19 cellular contexts compared by ENCODE assay signal in the genomic region with DNA sequence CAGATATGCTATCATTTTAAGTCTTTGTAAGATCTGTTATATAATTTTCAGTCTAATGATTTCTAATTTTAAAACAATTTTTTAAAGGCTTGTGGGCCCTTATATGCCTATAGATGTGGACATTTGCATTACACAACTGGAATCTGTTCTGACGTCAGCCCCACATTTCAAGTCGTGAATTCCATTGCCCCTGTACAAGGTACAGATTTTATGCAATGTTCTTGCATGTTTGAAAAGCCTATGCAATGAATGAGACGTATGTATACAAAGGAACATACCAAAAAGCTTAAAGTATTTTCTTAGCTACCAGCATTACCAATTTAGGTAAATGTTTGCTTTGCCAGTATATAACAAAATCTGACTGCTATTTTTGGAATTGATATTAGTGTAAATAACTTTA.
DNase-seq lines count a peak whose midpoint lies in the region; TF ChIP-seq lines count a peak whose summit lies in the region.
"Had no signal": no experiment of that assay in that cellular context is flagged by ENCODE, and none has a peak within 500 bp of the region (broad histone marks: within the 10 kb centered on the region; RNA-seq: fewer than 3 reads in every experiment).

No MANE protein-coding gene starts in this region.

- intact Hi-C loops in stomach (cut with DNase I; ENCODE audit: low total_unique reads), result no loop called here

- H3K4me3 Mint-ChIP-seq in HFFc6, result peak overlapping the region; percentile 63; the same call in 1 of the 2 replicates
- H3K4me3 Mint-ChIP-seq: activated CD8-positive, alpha-beta memory T cell treated with anti-CD3 and anti-CD28 coated beads, Interleukin-2, amount 10 ng/mL, durations not matched to agents 7 days and 5 days; central memory CD8-positive, alpha-beta T cell; immature natural killer cell had no signal

- no peak overlapping the region for H3K4me2 ChIP-seq in hepatocyte

- no peaks in the 10 kb centered on the region for H3K36me3 ChIP-seq in brain microvascular endothelial cell (replicated peaks)
- no peaks in the 10 kb centered on the region for H3K36me3 ChIP-seq in hepatocyte (replicated peaks; ENCODE audit: insufficient read depth, low read depth)
- peaks cover 0 to 29% (median 14%) of the 10 kb centered on the region in 4 donors for H3K36me3 ChIP-seq in stomach

- H3K27ac Mint-ChIP-seq in HFFc6, result peak overlapping the region; percentile 79
- H3K27ac Mint-ChIP-seq: activated CD8-positive, alpha-beta memory T cell treated with anti-CD3 and anti-CD28 coated beads, Interleukin-2, amount 10 ng/mL, durations not matched to agents 7 days and 5 days; activated T-helper 2 cell treated with anti-CD3 and anti-CD28 coated beads, Interferon-gamma antibody, Interleukin-2, Interleukin-4, amounts not matched to agents 10 μg/mL and 5 μg/mL and 100 μg/mL, durations not matched to agents 14 hours and 24 hours and 36 hours; immature natural killer cell had no signal

- DNase-seq in HFFc6 (peak; percentile 24), brain microvascular endothelial cell (peak; percentile 56), hepatocyte (ENCODE audit: low spot score) (no peak), stomach (no peak), HT-29 (ENCODE audit: low spot score) (no peak), NCI-H1105 (lab: John Stamatoyannopoulos, UW) (no peak)
- no peak for DNase-seq in activated T-cell treated with anti-CD3 and anti-CD28 coated beads, Interleukin-2, amount 50 U/mL, for 1 hour
- DNase-seq in activated naive CD4-positive, alpha-beta T cell treated with anti-CD3 and anti-CD28 coated beads, Interleukin-2, amount 50 U/mL, for 16 hours, result no peak
- DNase-seq: activated CD4-positive, alpha-beta T cell treated with anti-CD3 and anti-CD28 coated beads for 48 hours; activated CD8-positive, alpha-beta memory T cell treated with anti-CD3 and anti-CD28 coated beads, Interleukin-2, amount 10 ng/mL, durations not matched to agents 7 days and 5 days; immature natural killer cell; NCI-H187 treated with DMSO at 0.1 percent for 48 hours; NCI-H82; retina; SHP77 treated with DMSO at 0.1 percent for 48 hours; stimulated activated CD4-positive, alpha-beta T cell treated with anti-CD3 and anti-CD28 coated beads, Interleukin-15, amount 100 ng/mL, for 24 hours; T-helper 1 cell had no signal

- TF ChIP-seq CTCF in HFFc6 (IDR thresholded peaks at IDR 0.05) (no peak), brain microvascular endothelial cell (IDR thresholded peaks at IDR 0.05; ENCODE audit: low read depth, low read length, missing control alignments) (no peak), hepatocyte (IDR thresholded peaks at IDR 0.05; ENCODE audit: poor library complexity) (no peak), stomach (IDR thresholded peaks at IDR 0.05) (no peak)

- no peaks in the 10 kb centered on the region for H3K79me2 ChIP-seq in hepatocyte

- H2AFZ ChIP-seq in hepatocyte, result no peak overlapping the region

- H3K9me3 ChIP-seq in hepatocyte (ENCODE audit: low read depth), result no peaks in the 10 kb centered on the region
- no peaks in the 10 kb centered on the region for H3K9me3 ChIP-seq in stomach

- no peaks in the 10 kb centered on the region for H3K9me3 Mint-ChIP-seq in HFFc6
- H3K9me3 Mint-ChIP-seq: activated T-helper 2 cell treated with anti-CD3 and anti-CD28 coated beads, Interferon-gamma antibody, Interleukin-2, Interleukin-4, amounts not matched to agents 10 μg/mL and 5 μg/mL and 100 μg/mL, durations not matched to agents 14 hours and 24 hours and 36 hours; central memory CD8-positive, alpha-beta T cell; immature natural killer cell had no signal

- H4K20me1 ChIP-seq in hepatocyte (ENCODE audit: insufficient read depth, poor library complexity, severe bottlenecking), result no peaks in the 10 kb centered on the region

- peaks cover 16% of the 10 kb centered on the region for H3K36me3 Mint-ChIP-seq in HFFc6 (ENCODE audit: low read depth)
- H3K36me3 Mint-ChIP-seq: immature natural killer cell had no signal

- 56% methylated on average over 3 of the region's 3 CpGs for WGBS in hepatocyte (ENCODE audit: low lambda C conversion rate, missing lambda C conversion rate)
- 30 to 53% (median 48%) methylated on average over 3 of the region's 3 CpGs for WGBS in stomach, 5 donors

- no peak for TF ChIP-seq EP300 in stomach (IDR thresholded peaks at IDR 0.05)

- no peaks in the 10 kb centered on the region for H3K27me3 Mint-ChIP-seq in HFFc6 (ENCODE audit: insufficient read depth)
- H3K27me3 Mint-ChIP-seq: activated CD8-positive, alpha-beta memory T cell treated with anti-CD3 and anti-CD28 coated beads, Interleukin-2, amount 10 ng/mL, durations not matched to agents 7 days and 5 days; central memory CD8-positive, alpha-beta T cell had no signal

- H3K9me2 ChIP-seq in hepatocyte (replicated peaks; ENCODE audit: insufficient read depth), result no peaks in the 10 kb centered on the region

- peak overlapping the region; percentile 18 for H3K27ac ChIP-seq in brain microvascular endothelial cell
- peak overlapping the region; percentile 71 for H3K27ac ChIP-seq in hepatocyte
- peak overlapping the region in 3 of 5 donors; percentile 29 to 78 (median 43) for H3K27ac ChIP-seq in stomach

- peaks cover 58% of the 10 kb centered on the region for H3K4me1 Mint-ChIP-seq in HFFc6 (ENCODE audit: low read depth)
- H3K4me1 Mint-ChIP-seq: activated CD8-positive, alpha-beta memory T cell treated with anti-CD3 and anti-CD28 coated beads, Interleukin-2, amount 10 ng/mL, durations not matched to agents 7 days and 5 days; central memory CD8-positive, alpha-beta T cell; immature natural killer cell had no signal

- H3K4me3 ChIP-seq in brain microvascular endothelial cell (ENCODE audit: low read depth, low read length) (no peak overlapping the region), hepatocyte (no peak overlapping the region), stomach (no peak overlapping the region)

- in situ Hi-C loops in brain microvascular endothelial cell (cut with HindIII; ENCODE audit: low pct_ligation_motif_present, low sequenced_read_pairs), result no loop called here

- TF ChIP-seq POLR2A in stomach (IDR thresholded peaks at IDR 0.05), result no peak

- H3K27me3 ChIP-seq in brain microvascular endothelial cell (replicated peaks), result no peaks in the 10 kb centered on the region
- H3K27me3 ChIP-seq in hepatocyte, result no peaks in the 10 kb centered on the region
- no peaks in the 10 kb centered on the region for H3K27me3 ChIP-seq in stomach

- peaks cover 15% of the 10 kb centered on the region for H3K4me1 ChIP-seq in hepatocyte (ENCODE audit: insufficient read depth)
- peaks cover 0 to 25% (median 23%) of the 10 kb centered on the region in 4 donors for H3K4me1 ChIP-seq in stomach

Comparison
In these comparisons a context has a peak if more than half of its experiments do, and no peak if none do; other contexts are left out.
1. DNase-seq: peak in HFFc6 (single experiment) and brain microvascular endothelial cell (single experiment); none in hepatocyte (single experiment), stomach (single experiment), HT-29 (single experiment), activated T-cell treated with anti-CD3 and anti-CD28 coated beads, Interleukin-2, amount 50 U/mL, for 1 hour (single experiment), activated naive CD4-positive, alpha-beta T cell treated with anti-CD3 and anti-CD28 coated beads, Interleukin-2, amount 50 U/mL, for 16 hours (single experiment) and NCI-H1105 (single experiment).
2. H3K27ac ChIP-seq: peak in every context shown above with its lines; median percentile 71 in hepatocyte; 43 in stomach; 18 in brain microvascular endothelial cell.